Comparison of ENCODE assay signal across 1 cellular context in genomic region chr4:121900132-121900983, GRCh38.
TF ChIP-seq lines count a peak whose summit lies in the region.

No MANE protein-coding gene starts in this region.

TF ChIP-seq in endothelial cell of umbilical vein, 7 proteins besides CTCF, POLR2A, EP300 and RAD21:
- TF ChIP-seq MYC (IDR thresholded peaks at IDR 0.05; ENCODE audit: low read depth, low read length): no peak
- TF ChIP-seq, protein P1, sequence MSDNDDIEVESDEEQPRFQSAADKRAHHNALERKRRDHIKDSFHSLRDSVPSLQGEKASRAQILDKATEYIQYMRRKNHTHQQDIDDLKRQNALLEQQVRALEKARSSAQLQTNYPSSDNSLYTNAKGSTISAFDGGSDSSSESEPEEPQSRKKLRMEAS (IDR thresholded peaks at IDR 0.05; ENCODE audit: insufficient read depth, insufficient read length): no peak
- no peak for TF ChIP-seq GATA2 (IDR thresholded peaks at IDR 0.05; ENCODE audit: insufficient read depth, insufficient read length, low read depth, low read length)
- no peak for TF ChIP-seq FOS (IDR thresholded peaks at IDR 0.05; ENCODE audit: borderline replicate concordance, insufficient read depth, low read length)
- no peak for TF ChIP-seq POLR2AphosphoS5 (IDR thresholded peaks at IDR 0.05; ENCODE audit: insufficient read depth, low read depth, low read length)
- no peak for TF ChIP-seq EZH2 (IDR thresholded peaks at IDR 0.05; ENCODE audit: borderline replicate concordance, low read depth, low read length, severe bottlenecking)
- no peak for TF ChIP-seq JUN (IDR thresholded peaks at IDR 0.05; ENCODE audit: borderline replicate concordance, insufficient read depth, insufficient read length, low read depth)
TF ChIP-seq in endothelial cell of umbilical vein: peak in this region for 0.
